25 cellular contexts compared by ENCODE assay signal in genomic region chr3:174321549-174321948, GRCh38.
DNase-seq lines count a peak whose midpoint lies in the region; ATAC-seq, FAIRE-seq and TF ChIP-seq lines count a peak whose summit lies in the region.
"Had no signal": no experiment of that assay in that cellular context is flagged by ENCODE, and none has a peak within 500 bp of the region (broad histone marks: within the 10 kb centered on the region; RNA-seq: fewer than 3 reads in every experiment).

No MANE protein-coding gene starts in this region.

- intact Hi-C loops in HepG2 (cut with micrococcal nuclease; ENCODE audit: unreplicated experiment), result no loop called here
- intact Hi-C loops in right lobe of liver (cut with DNase I), result no loop called here
- intact Hi-C loops in IMR-90 (cut with micrococcal nuclease), result no loop called here
- intact Hi-C loops in K562 (cut with micrococcal nuclease), result no loop called here

- no peak overlapping the region for H3K4me2 ChIP-seq in HepG2 (ENCODE audit: low read depth, low read length)
- no peak overlapping the region for H3K4me2 ChIP-seq in IMR-90 (ENCODE audit: low read depth, low read length)
- H3K4me2 ChIP-seq in K562 (ENCODE audit: insufficient read depth, low read length), result no peak overlapping the region
- H3K4me2 ChIP-seq: BLaER1 had no signal

- H3K56ac ChIP-seq in IMR-90 (ENCODE audit: extremely low read depth, insufficient read depth, low read length), result no peak overlapping the region

- H2BK5ac ChIP-seq in IMR-90 (ENCODE audit: low read depth, low read length, poor library complexity, severe bottlenecking), result no peak overlapping the region

- H2AFZ ChIP-seq in HepG2 (ENCODE audit: low read length), result no peak overlapping the region
- H2AFZ ChIP-seq in IMR-90 (replicated peaks; ENCODE audit: low read length, poor library complexity), result no peak overlapping the region
- no peak overlapping the region for H2AFZ ChIP-seq in K562 (ENCODE audit: low read depth, low read length)

- CTCF ChIA-PET in HepG2 (lab: Yijun Ruan, JAX; ENCODE audit: low intra/inter-chr PET ratio, low total read pairs) (no interaction called here), IMR-90 (lab: Yijun Ruan, JAX) (no interaction called here), K562 (lab: Yijun Ruan, JAX; ENCODE audit: low intra/inter-chr PET ratio) (no interaction called here)

- no peak overlapping the region for H3K4ac ChIP-seq in IMR-90 (ENCODE audit: low read depth, low read length)

- H3K79me2 ChIP-seq in HepG2 (ENCODE audit: insufficient read depth, low read length) (no peaks in the 10 kb centered on the region), K562 (ENCODE audit: control insufficient read depth, insufficient read depth, low read length) (no peaks in the 10 kb centered on the region)

- H3K14ac ChIP-seq in IMR-90 (replicated peaks; ENCODE audit: low read depth, low read length), result no peak overlapping the region

- H3K36me3 ChIP-seq in HepG2 (replicated peaks in 1 of 2; ENCODE audit: control insufficient read depth in 1 of 2, insufficient read depth in 2 of 2, low read length in 2 of 2) (no peaks in the 10 kb centered on the region), right lobe of liver (no peaks in the 10 kb centered on the region), IMR-90 (ENCODE audit: control insufficient read depth, insufficient read depth, low read length) (no peaks in the 10 kb centered on the region), K562 (ENCODE audit: control insufficient read depth, insufficient read depth, low read length) (no peaks in the 10 kb centered on the region), gastroesophageal sphincter (no peaks in the 10 kb centered on the region)
- H3K36me3 ChIP-seq: BE2C, BLaER1 had no signal

- no peak overlapping the region for H2AK9ac ChIP-seq in IMR-90 (replicated peaks; ENCODE audit: low read depth, low read length, poor library complexity)

- FAIRE-seq in HepG2 (lab: Jason Lieb, UNC) (no peak), K562 (lab: Jason Lieb, UNC) (no peak)
- FAIRE-seq: GM12891, GM19239 had no signal

- no peak overlapping the region for H4K91ac ChIP-seq in IMR-90 (ENCODE audit: insufficient read depth, low read depth, low read length)

- no peaks in the 10 kb centered on the region for H3K27me3 ChIP-seq in HepG2 (ENCODE audit: control insufficient read depth in 1 of 2, insufficient read depth in 2 of 2, low read length in 2 of 2)
- H3K27me3 ChIP-seq in right lobe of liver, result no peaks in the 10 kb centered on the region
- H3K27me3 ChIP-seq in IMR-90 (ENCODE audit: control insufficient read depth, insufficient read depth, low read length), result no peaks in the 10 kb centered on the region
- no peaks in the 10 kb centered on the region for H3K27me3 ChIP-seq in K562 (ENCODE audit: control insufficient read depth in 2 of 2, insufficient read depth in 2 of 2, low read length in 2 of 2)
- no peaks in the 10 kb centered on the region for H3K27me3 ChIP-seq in gastroesophageal sphincter
- H3K27me3 ChIP-seq: BE2C, BLaER1 had no signal

- TF ChIP-seq RAD21 in HepG2 (CRISPR knock-in tag; IDR thresholded peaks at IDR 0.05) (no peak), IMR-90 (IDR thresholded peaks at IDR 0.05; ENCODE audit: low read length) (no peak), K562 (CRISPR knock-in tag; conservative IDR thresholded peaks at IDR 0.05 in 1 of 2, IDR thresholded peaks at IDR 0.05 in 1 of 2) (no peak)

- dilution Hi-C loops in IMR-90 (cut with HindIII; ENCODE audit: low sequenced_read_pairs, unreplicated experiment), result no loop called here

- H3K9me3 ChIP-seq in HepG2 (ENCODE audit: low read length) (no peaks in the 10 kb centered on the region), right lobe of liver (peaks cover 0 to 7% (median 0%) of the 10 kb centered on the region in 4 donors), IMR-90 (ENCODE audit: control insufficient read depth, insufficient read depth, low read length) (no peaks in the 10 kb centered on the region), K562 (replicated peaks; ENCODE audit: control insufficient read depth, insufficient read depth, low read depth, low read length) (no peaks in the 10 kb centered on the region), gastroesophageal sphincter (peaks cover 0 to 5% (median 0%) of the 10 kb centered on the region in 3 donors)
- H3K9me3 ChIP-seq: BE2C had no signal

- no peak overlapping the region for H3K23ac ChIP-seq in IMR-90 (ENCODE audit: low read depth, low read length)

- no peaks in the 10 kb centered on the region for H3K9me1 ChIP-seq in IMR-90 (ENCODE audit: insufficient read depth, low read length)
- H3K9me1 ChIP-seq in K562 (ENCODE audit: control insufficient read depth, insufficient read depth, low read length), result no peaks in the 10 kb centered on the region

- no peak overlapping the region for H3K18ac ChIP-seq in IMR-90 (ENCODE audit: low read depth, low read length)

- no peaks in the 10 kb centered on the region for H3K79me1 ChIP-seq in IMR-90 (ENCODE audit: low read depth in 1 of 2, low read length in 2 of 2)

- no peak overlapping the region for H2BK120ac ChIP-seq in IMR-90 (ENCODE audit: low read depth, low read length)

- H2BK15ac ChIP-seq in IMR-90 (ENCODE audit: low read depth, low read length), result no peak overlapping the region

- TF ChIP-seq CTCF in HepG2 (CRISPR knock-in tag; IDR thresholded peaks at IDR 0.05) (no peak), right lobe of liver (IDR thresholded peaks at IDR 0.05) (no peak), IMR-90 (conservative IDR thresholded peaks at IDR 0.05; ENCODE audit: low read depth, low read length) (no peak), K562 (IDR thresholded peaks at IDR 0.05 in 2 of 3, conservative IDR thresholded peaks at IDR 0.05 in 1 of 3; ENCODE audit: insufficient read depth in 2 of 3, low read depth in 1 of 3, low read length in 3 of 3) (no peak), gastroesophageal sphincter (IDR thresholded peaks at IDR 0.05) (no peak)

- BruUV-seq in HepG2 (replicated peaks; lab: Mats Ljungman, UMichigan), result no TSS peak
- BruUV-seq in IMR-90 (replicated peaks; lab: Mats Ljungman, UMichigan), result no TSS peak
- no TSS peak for BruUV-seq in K562 (replicated peaks; lab: Mats Ljungman, UMichigan)

- TF ChIP-seq POLR2A in HepG2 (IDR thresholded peaks at IDR 0.05; ENCODE audit: insufficient read depth in 1 of 2, low read depth in 2 of 2, low read length in 2 of 2), result no peak
- TF ChIP-seq POLR2A in right lobe of liver (IDR thresholded peaks at IDR 0.05), result no peak
- no peak for TF ChIP-seq POLR2A in IMR-90 (IDR thresholded peaks at IDR 0.05; ENCODE audit: low read depth, low read length)
- no peak for TF ChIP-seq POLR2A in K562 (conservative IDR thresholded peaks at IDR 0.05)
- no peak for TF ChIP-seq POLR2A in gastroesophageal sphincter (IDR thresholded peaks at IDR 0.05)

- no peak overlapping the region for H2AK5ac ChIP-seq in IMR-90 (ENCODE audit: low read depth, low read length)

- POLR2A ChIA-PET in HepG2 (lab: Yijun Ruan, JAX) (no interaction called here), IMR-90 (lab: Charles Lee; ENCODE audit: unreplicated experiment) (no interaction called here), K562 (lab: Yijun Ruan, JAX) (no interaction called here)

- H4K5ac ChIP-seq in IMR-90 (ENCODE audit: low read depth, low read length), result no peak overlapping the region

- in situ Hi-C loops in HepG2 (cut with HindIII; ENCODE audit: extremely low pct_ligation_motif_present, low pct_unique_long_range_greater_than_20kb), result no loop called here
- in situ Hi-C loops in IMR-90 (cut with MboI; ENCODE audit: low sequenced_read_pairs), result no loop called here
- in situ Hi-C loops in K562 (cut with MboI), result no loop called here

- H3K4me3 ChIP-seq in HepG2 (replicated peaks in 1 of 3; ENCODE audit: insufficient read depth in 1 of 3, low read depth in 2 of 3, low read length in 3 of 3) (no peak overlapping the region), right lobe of liver (no peak overlapping the region), IMR-90 (ENCODE audit: insufficient read depth, low read depth, low read length) (no peak overlapping the region), K562 (no peak overlapping the region), gastroesophageal sphincter (no peak overlapping the region)
- H3K4me3 ChIP-seq: BLaER1 had no signal

- no peaks in the 10 kb centered on the region for H3K4me1 ChIP-seq in HepG2 (ENCODE audit: insufficient read depth, low read length)
- no peaks in the 10 kb centered on the region for H3K4me1 ChIP-seq in right lobe of liver
- H3K4me1 ChIP-seq in IMR-90 (ENCODE audit: control insufficient read depth, insufficient read depth, low read length), result no peaks in the 10 kb centered on the region
- H3K4me1 ChIP-seq in K562 (replicated peaks in 1 of 2; ENCODE audit: control insufficient read depth in 2 of 2, insufficient read depth in 2 of 2, low read length in 2 of 2), result no peaks in the 10 kb centered on the region
- no peaks in the 10 kb centered on the region for H3K4me1 ChIP-seq in gastroesophageal sphincter
- H3K4me1 ChIP-seq: BE2C, BLaER1 had no signal

- WGBS in HepG2 (ENCODE audit: low lambda C conversion rate), result 0% methylated on average over 1 of the region's 1 CpG
- 26% methylated on average over 1 of the region's 1 CpG for WGBS in right lobe of liver (ENCODE audit: insufficient coverage, low coverage, low lambda C conversion rate, missing lambda C conversion rate)
- WGBS in IMR-90 (ENCODE audit: extremely low coverage in 2 of 2, insufficient read length in 1 of 2), 2 experiments, result no CpG with 5 or more reads among the region's 1 CpG
- WGBS in K562 (ENCODE audit: insufficient coverage, low coverage, missing lambda C conversion rate), result 0% methylated on average over 1 of the region's 1 CpG
- 57 to 60% methylated on average over 1 of the region's 1 CpG for WGBS in gastroesophageal sphincter (ENCODE audit: low coverage in 1 of 2), 2 donors

- ATAC-seq in HepG2, result no peak
- no peak for ATAC-seq in right lobe of liver
- no peak for ATAC-seq in IMR-90 (ENCODE audit: low read depth)
- no peak for ATAC-seq in K562
- no peak for ATAC-seq in gastroesophageal sphincter

- no peak overlapping the region for H2BK20ac ChIP-seq in IMR-90 (ENCODE audit: low read depth, low read length)

- H4K20me1 ChIP-seq in HepG2 (ENCODE audit: insufficient read depth, low read length) (no peaks in the 10 kb centered on the region), IMR-90 (ENCODE audit: insufficient read depth, low read length) (no peaks in the 10 kb centered on the region), K562 (replicated peaks; ENCODE audit: control insufficient read depth, insufficient read depth, low read length) (no peaks in the 10 kb centered on the region)
- H4K20me1 ChIP-seq: BLaER1 had no signal

- H4K8ac ChIP-seq in IMR-90 (ENCODE audit: low read depth in 2 of 2, low read length in 2 of 2), result no peak overlapping the region

- DNase-seq in HepG2 (ENCODE audit: low spot score) (no peak), right lobe of liver (no peak), IMR-90 (no peak), K562 (ENCODE audit: extremely low read depth in 1 of 4, low spot score in 3 of 4) (no peak), midbrain (lab: John Stamatoyannopoulos, UW) (no peak), ecto neural progenitor cell (ENCODE audit: low spot score) (no peak)
- DNase-seq: ACHN; BE2C; C1 segment of cervical spinal cord; CD4-positive, alpha-beta memory T cell; CD4-positive, CD25-positive, alpha-beta regulatory T cell; CD8-positive, alpha-beta memory T cell; COR-L47; DMS 273 treated with DMSO at 0.1 percent for 48 hours; DMS153; DMS53; DMS79; DND-41; EL; GF-D8 had no signal

- TF ChIP-seq EP300 in HepG2 (IDR thresholded peaks at IDR 0.05; ENCODE audit: low read depth in 2 of 2, low read length in 2 of 2) (no peak), HepG2 (CRISPR knock-in tag; IDR thresholded peaks at IDR 0.05; ENCODE audit: borderline replicate concordance) (no peak), K562 (IDR thresholded peaks at IDR 0.05; ENCODE audit: low read length) (no peak), gastroesophageal sphincter (IDR thresholded peaks at IDR 0.05) (no peak)

- H3K9ac ChIP-seq in HepG2 (ENCODE audit: insufficient read depth, low read depth, low read length) (no peak overlapping the region), IMR-90 (ENCODE audit: low read depth, low read length) (no peak overlapping the region), K562 (ENCODE audit: insufficient read depth in 1 of 2, low read depth in 2 of 2, low read length in 2 of 2) (no peak overlapping the region)
- H3K9ac ChIP-seq: BLaER1 had no signal

- no peak overlapping the region for H3K27ac ChIP-seq in HepG2 (ENCODE audit: extremely low read length, insufficient read depth, low read length)
- no peak overlapping the region for H3K27ac ChIP-seq in right lobe of liver
- H3K27ac ChIP-seq in IMR-90 (ENCODE audit: insufficient read depth, low read length), result no peak overlapping the region
- H3K27ac ChIP-seq in K562 (ENCODE audit: extremely low read depth, low read depth, low read length), result no peak overlapping the region
- no peak overlapping the region for H3K27ac ChIP-seq in gastroesophageal sphincter
- H3K27ac ChIP-seq: 22Rv1, BLaER1 had no signal

Comparison
In these comparisons a context has a peak if more than half of its experiments do, and no peak if none do; other contexts are left out.
1. Of the 241 proteins assayed by ChIP-seq in both HepG2 and K562: peak only in HepG2: MAFK; only in K562: none; in both: none; in neither: 240.